In the genomic region with DNA sequence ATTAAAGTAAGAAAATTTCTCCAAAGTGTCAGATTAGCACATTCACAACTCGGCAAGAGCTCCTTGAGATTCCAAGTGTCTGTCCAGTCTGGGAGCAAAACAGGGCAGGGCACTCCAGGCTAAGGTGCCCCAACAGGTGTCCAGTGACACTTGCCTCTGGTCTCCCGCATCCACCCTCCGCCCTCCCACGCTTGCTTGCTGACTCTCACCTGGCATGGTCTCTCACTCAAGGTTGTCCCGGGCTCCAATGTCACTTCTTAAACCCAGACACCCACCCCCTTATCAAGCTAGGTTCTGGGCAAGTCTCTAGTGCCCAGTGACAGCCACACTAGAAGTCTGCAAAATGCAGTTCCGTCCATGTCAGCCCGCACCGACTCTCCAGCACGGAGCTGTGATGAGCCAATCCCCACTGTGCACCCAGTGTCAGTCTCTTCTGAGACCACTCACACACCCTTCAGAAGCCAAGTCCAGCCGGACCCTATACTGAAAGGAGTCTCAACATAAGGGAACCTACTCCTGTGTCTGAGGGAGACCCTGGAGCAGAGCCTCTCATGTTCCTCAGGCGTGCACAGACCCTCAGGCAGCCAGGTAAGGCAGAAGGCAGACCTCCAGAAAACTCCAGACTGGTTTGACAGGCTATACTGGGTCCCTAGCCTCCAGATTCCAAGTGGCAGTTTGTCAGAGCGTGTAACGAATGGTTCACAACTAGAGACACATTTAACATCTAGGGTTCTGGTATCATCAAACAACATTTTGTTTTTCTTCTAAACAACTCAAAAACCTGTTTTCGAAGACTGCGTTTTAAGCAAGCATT, we compare ENCODE assay signal across 13 cellular contexts. TPM values are rescaled to one million over a fixed set of nuclear protein-coding genes. Genes with fewer than 3 reads are reported as not detected.
DNase-seq lines count a peak whose midpoint lies in the region; ATAC-seq and TF ChIP-seq lines count a peak whose summit lies in the region.
"Had no signal": no experiment of that assay in that cellular context is flagged by ENCODE, and none has a peak within 500 bp of the region (broad histone marks: within the 10 kb centered on the region; RNA-seq: fewer than 3 reads in every experiment).

No MANE protein-coding gene starts in this region.

- POLR2A ChIA-PET in CD8-positive, alpha-beta memory T cell (lab: Charles Lee) = no interaction called here

- H3K36me3 ChIP-seq in CD8-positive, alpha-beta memory T cell (ENCODE audit: insufficient read depth, low read length) = peaks cover 5% of the 10 kb centered on the region
- H3K36me3 ChIP-seq in prostate gland = peaks cover 3 to 9% of the 10 kb centered on the region in 2 donors

- H3K9me3 ChIP-seq in CD8-positive, alpha-beta memory T cell (ENCODE audit: low read length) = no peaks in the 10 kb centered on the region
- H3K9me3 ChIP-seq in prostate gland = no peaks in the 10 kb centered on the region
- H3K9me3 ChIP-seq: upper lobe of left lung had no signal

- no peak for TF ChIP-seq POLR2A in prostate gland (IDR thresholded peaks at IDR 0.05)

- CTCF ChIA-PET in CD8-positive, alpha-beta memory T cell (lab: Charles Lee) = no interaction called here
- CTCF ChIA-PET in activated naive CD4-positive, alpha-beta T cell treated with anti-CD3 and anti-CD28 coated beads, Interleukin-2, amount 10 ng/mL, durations not matched to agents 7 days and 5 days (lab: Charles Lee) = no interaction called here

- TF ChIP-seq CTCF in VCaP (conservative IDR thresholded peaks at IDR 0.05) (no peak), fibroblast of villous mesenchyme (IDR thresholded peaks at IDR 0.05; ENCODE audit: insufficient read depth, low read depth, low read length) (no peak), prostate gland (IDR thresholded peaks at IDR 0.05) (no peak)

- 53% methylated on average over 15 of the region's 15 CpGs for WGBS in prostate gland

- no peak overlapping the region for H3K4me3 ChIP-seq in CD8-positive, alpha-beta memory T cell (ENCODE audit: low read length)
- H3K4me3 ChIP-seq in fibroblast of villous mesenchyme (ENCODE audit: low read depth, low read length) = peak overlapping the region; percentile 93
- H3K4me3 ChIP-seq in prostate gland = peak overlapping the region; percentile 94 to 100

- no peak for DNase-seq in CD8-positive, alpha-beta memory T cell
- DNase-seq in fibroblast of villous mesenchyme (ENCODE audit: low read depth) (no peak), prostate gland (ENCODE audit: low spot score) (peak; percentile 45), NCI-H1417 (lab: John Stamatoyannopoulos, UW) (no peak)
- DNase-seq in stimulated activated naive CD4-positive, alpha-beta T cell (lab: John Stamatoyannopoulos, UW) = no peak
- DNase-seq in activated naive CD4-positive, alpha-beta T cell treated with anti-CD3 and anti-CD28 coated beads, Interleukin-2, amount 10 ng/mL, durations not matched to agents 7 days and 5 days = no peak
- DNase-seq: activated CD4-positive, alpha-beta T cell treated with anti-CD3 and anti-CD28 coated beads, Interleukin-2, amount 50 U/mL, for 1 hour; NCI-H1105; NCI-H82 had no signal

- H3K4me3 Mint-ChIP-seq in CD8-positive, alpha-beta memory T cell = peak overlapping the region in 3 of 7 donors; percentile 96 to 98 (median 97)
- H3K4me3 Mint-ChIP-seq in activated naive CD4-positive, alpha-beta T cell treated with anti-CD3 and anti-CD28 coated beads, Interleukin-2, amount 10 ng/mL, durations not matched to agents 7 days and 5 days = no peak overlapping the region

- H3K27me3 Mint-ChIP-seq in CD8-positive, alpha-beta memory T cell = peaks cover 0 to 2% of the 10 kb centered on the region in 2 donors
- H3K27me3 Mint-ChIP-seq in activated naive CD4-positive, alpha-beta T cell treated with anti-CD3 and anti-CD28 coated beads, Interleukin-2, amount 10 ng/mL, durations not matched to agents 7 days and 5 days = no peaks in the 10 kb centered on the region
- H3K27me3 Mint-ChIP-seq: activated naive CD8-positive, alpha-beta T cell had no signal

- H3K27ac Mint-ChIP-seq in CD8-positive, alpha-beta memory T cell = peak overlapping the region in 6 of 8 donors; percentile 29 to 95 (median 53)
- H3K27ac Mint-ChIP-seq in activated naive CD4-positive, alpha-beta T cell treated with anti-CD3 and anti-CD28 coated beads, Interleukin-2, amount 10 ng/mL, durations not matched to agents 7 days and 5 days = no peak overlapping the region

- intact Hi-C loops in prostate gland (cut with DNase I) = loop anchor here (5.0 kb wide), 2 partner anchors 87 to 168 kb away; partner anchors contain the start of genes FARP2 and MTERF4

- ATAC-seq in HG02938 (IDR thresholded peaks at IDR 0.05; ENCODE audit: unreplicated experiment) = no peak

- peaks cover 45 to 66% (median 59%) of the 10 kb centered on the region in 3 donors for H3K4me1 Mint-ChIP-seq in CD8-positive, alpha-beta memory T cell
- peaks cover 38% of the 10 kb centered on the region for H3K4me1 Mint-ChIP-seq in activated naive CD4-positive, alpha-beta T cell treated with anti-CD3 and anti-CD28 coated beads, Interleukin-2, amount 10 ng/mL, durations not matched to agents 7 days and 5 days

- no peaks in the 10 kb centered on the region for H3K27me3 ChIP-seq in CD8-positive, alpha-beta memory T cell (ENCODE audit: insufficient read depth, low read length, poor library complexity, severe bottlenecking)
- no peaks in the 10 kb centered on the region for H3K27me3 ChIP-seq in prostate gland (replicated peaks; ENCODE audit: insufficient read depth)
- H3K27me3 ChIP-seq: upper lobe of left lung had no signal

- no peak overlapping the region for H3K27ac ChIP-seq in CD8-positive, alpha-beta memory T cell (ENCODE audit: low read depth, low read length)
- peak overlapping the region; percentile 92 for H3K27ac ChIP-seq in VCaP
- H3K27ac ChIP-seq in prostate gland = peak overlapping the region in 1 of 2 donors; percentile 99

- H3K9me3 Mint-ChIP-seq in CD8-positive, alpha-beta memory T cell = no peaks in the 10 kb centered on the region
- H3K9me3 Mint-ChIP-seq in activated naive CD4-positive, alpha-beta T cell treated with anti-CD3 and anti-CD28 coated beads, Interleukin-2, amount 10 ng/mL, durations not matched to agents 7 days and 5 days = peaks cover under 1% of the 10 kb centered on the region

- peaks cover 21% of the 10 kb centered on the region for H3K4me1 ChIP-seq in CD8-positive, alpha-beta memory T cell (ENCODE audit: insufficient read depth, low read length)
- peaks cover 9% of the 10 kb centered on the region for H3K4me1 ChIP-seq in prostate gland (replicated peaks)

- peaks cover 0 to 44% (median 2%) of the 10 kb centered on the region in 3 donors for H3K36me3 Mint-ChIP-seq in CD8-positive, alpha-beta memory T cell
- peaks cover 30% of the 10 kb centered on the region for H3K36me3 Mint-ChIP-seq in activated naive CD4-positive, alpha-beta T cell treated with anti-CD3 and anti-CD28 coated beads, Interleukin-2, amount 10 ng/mL, durations not matched to agents 7 days and 5 days

RNA-seq across cellular contexts. Expression of gene HDLBP, which starts 45.6 kb away (rescaled TPM):
- 100 to 1,000 TPM; 307 to 313 TPM for total RNA-seq in CD8-positive, alpha-beta memory T cell
- 70.0 TPM for polyA plus RNA-seq in CD8-positive, alpha-beta memory T cell
- total RNA-seq in fibroblast of villous mesenchyme (1,089 and 1,343 TPM in 2 replicates), prostate gland (100 to 1,000 TPM; 529 to 612 TPM)

RNA-seq across cellular contexts. Expression of gene SEPTIN2, which starts 45.8 kb away (rescaled TPM):
- total RNA-seq in CD8-positive, alpha-beta memory T cell = 100 to 1,000 TPM; 301 to 319 TPM
- 187 TPM for polyA plus RNA-seq in CD8-positive, alpha-beta memory T cell
- 426 and 577 TPM in 2 replicates for total RNA-seq in fibroblast of villous mesenchyme
- 100 to 1,000 TPM; 202 to 284 TPM for total RNA-seq in prostate gland
